9 cellular contexts compared by ENCODE assay signal in the genomic region with DNA sequence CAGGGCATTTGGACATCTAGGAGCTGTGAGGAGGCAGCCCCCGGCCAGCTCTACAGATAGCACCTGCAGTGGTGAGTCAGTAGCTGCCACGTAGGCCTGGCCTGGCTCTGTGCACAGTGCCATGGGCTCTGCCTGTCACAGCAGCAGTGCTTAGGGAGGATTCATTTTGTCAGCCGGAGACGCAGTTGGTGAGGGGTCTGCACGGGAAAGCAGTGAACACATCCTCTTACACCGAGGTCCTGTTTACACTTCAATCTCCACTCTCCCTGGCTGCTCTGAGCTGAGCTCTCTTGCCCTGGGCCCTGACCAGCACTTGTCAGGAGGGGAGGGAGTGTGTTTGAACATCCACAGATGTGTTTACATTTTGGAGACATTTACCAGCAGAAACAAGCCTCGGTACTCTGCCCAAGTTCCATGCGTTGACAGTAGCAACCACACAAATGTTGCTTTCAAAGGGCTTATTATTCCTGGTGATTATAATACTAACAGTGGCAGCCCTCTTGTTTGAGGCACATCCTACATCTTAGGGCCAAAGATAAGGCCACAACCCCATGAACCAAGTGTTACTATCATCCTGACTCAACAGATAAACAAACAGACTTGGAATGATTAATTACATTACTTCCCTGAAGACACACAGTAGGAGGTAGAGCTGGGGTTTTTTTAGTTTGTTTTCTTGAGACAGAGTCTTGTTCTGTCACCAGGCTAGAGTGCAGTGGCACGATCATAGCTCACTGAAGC.
A peak's percentile ranks its signal among the peaks of the same experiment; 100 is the strongest.
DNase-seq lines count a peak whose midpoint lies in the region; ATAC-seq and TF ChIP-seq lines count a peak whose summit lies in the region.
"Had no signal": no experiment of that assay in that cellular context is flagged by ENCODE, and none has a peak within 500 bp of the region (broad histone marks: within the 10 kb centered on the region; RNA-seq: fewer than 3 reads in every experiment).

No MANE protein-coding gene starts in this region.

- H3K9ac ChIP-seq in mammary epithelial cell (ENCODE audit: insufficient read depth, low read length): no peak overlapping the region

- no peak for TF ChIP-seq CTCF in mammary epithelial cell (conservative IDR thresholded peaks at IDR 0.05 in 1 of 2, IDR thresholded peaks at IDR 0.05 in 1 of 2; ENCODE audit: extremely low read depth in 1 of 2, insufficient read depth in 1 of 2, low read depth in 1 of 2, low read length in 2 of 2)
- TF ChIP-seq CTCF in right atrium auricular region (IDR thresholded peaks at IDR 0.05): no peak

- no peak overlapping the region for H2AFZ ChIP-seq in mammary epithelial cell (ENCODE audit: low read depth, low read length)

- no peak overlapping the region for H3K27ac ChIP-seq in mammary epithelial cell (ENCODE audit: insufficient read depth, low read depth, low read length)
- H3K27ac ChIP-seq in mesodermal cell (ENCODE audit: low read depth, low read length, severe bottlenecking): peak overlapping the region; percentile 88
- H3K27ac ChIP-seq in right atrium auricular region: no peak overlapping the region

- H3K9me3 ChIP-seq in mammary epithelial cell (replicated peaks; ENCODE audit: insufficient read depth, low read length) (no peaks in the 10 kb centered on the region), mesodermal cell (ENCODE audit: control insufficient read depth, low read length) (no peaks in the 10 kb centered on the region), right atrium auricular region (no peaks in the 10 kb centered on the region)

- H3K9me3 Mint-ChIP-seq in effector memory CD8-positive, alpha-beta T cell: no peaks in the 10 kb centered on the region
- H3K9me3 Mint-ChIP-seq: activated naive CD4-positive, alpha-beta T cell treated with anti-CD3 and anti-CD28 coated beads, Interleukin-2, amount 50 U/mL, for 24 hours had no signal

- H3K4me1 Mint-ChIP-seq in effector memory CD8-positive, alpha-beta T cell (ENCODE audit: low read depth in 2 of 2): peaks cover 5 to 7% of the 10 kb centered on the region in 2 donors
- H3K4me1 Mint-ChIP-seq: activated naive CD4-positive, alpha-beta T cell treated with anti-CD3 and anti-CD28 coated beads, Interleukin-2, amount 50 U/mL, for 24 hours had no signal

- H3K4me1 ChIP-seq in mammary epithelial cell (ENCODE audit: insufficient read depth, low read length) (no peaks in the 10 kb centered on the region), mesodermal cell (ENCODE audit: control insufficient read depth, insufficient read depth, low read length, poor library complexity, severe bottlenecking) (peaks cover 19% of the 10 kb centered on the region), right atrium auricular region (no peaks in the 10 kb centered on the region)

- in situ Hi-C loops in mammary epithelial cell (cut with MboI; ENCODE audit: low sequenced_read_pairs in 2 of 2): no loop called here
- in situ Hi-C loops in G401 (cut with HindIII; ENCODE audit: low sequenced_read_pairs): no loop called here

- CTCF ChIA-PET in mammary epithelial cell (lab: Charles Lee; ENCODE audit: low non-redundant PET): no interaction called here

- H3K79me2 ChIP-seq in mammary epithelial cell (ENCODE audit: insufficient read depth, low read length): no peaks in the 10 kb centered on the region

- 46% methylated on average over 8 of the region's 9 CpGs for WGBS in mammary epithelial cell (ENCODE audit: low coverage, missing lambda C conversion rate)
- 60 to 89% methylated on average over 1 to 4 of the region's 9 CpGs for WGBS in mesodermal cell (ENCODE audit: insufficient coverage in 2 of 2), 2 experiments

- intact Hi-C loops in mammary epithelial cell (cut with micrococcal nuclease): no loop called here

- peak overlapping the region in 1 of 2 donors; percentile 45 for H3K27ac Mint-ChIP-seq in effector memory CD8-positive, alpha-beta T cell
- H3K27ac Mint-ChIP-seq: activated naive CD4-positive, alpha-beta T cell treated with anti-CD3 and anti-CD28 coated beads, Interleukin-2, amount 50 U/mL, for 24 hours had no signal

- H3K27me3 ChIP-seq in mammary epithelial cell (ENCODE audit: insufficient read depth, low read length): no peaks in the 10 kb centered on the region
- H3K27me3 ChIP-seq in right atrium auricular region: no peaks in the 10 kb centered on the region

- H3K36me3 ChIP-seq in mammary epithelial cell (ENCODE audit: insufficient read depth, low read length) (no peaks in the 10 kb centered on the region), mesodermal cell (ENCODE audit: control insufficient read depth, insufficient read depth, low read length) (no peaks in the 10 kb centered on the region), right atrium auricular region (no peaks in the 10 kb centered on the region)

- ATAC-seq in effector memory CD8-positive, alpha-beta T cell (replicated peaks): no peak

- no peak overlapping the region for H3K4me3 Mint-ChIP-seq in effector memory CD8-positive, alpha-beta T cell
- H3K4me3 Mint-ChIP-seq: activated naive CD4-positive, alpha-beta T cell treated with anti-CD3 and anti-CD28 coated beads, Interleukin-2, amount 50 U/mL, for 24 hours had no signal

- DNase-seq in DMS53 treated with DMSO at 0.1 percent for 48 hours (lab: John Stamatoyannopoulos, UW; ENCODE audit: unreplicated experiment): peak; percentile 92
- peak; percentile 66 for DNase-seq in NCI-H1694 (lab: John Stamatoyannopoulos, UW)
- peak; percentile 19 for DNase-seq in mammary epithelial cell
- DNase-seq in G401 (ENCODE audit: low spot score): no peak
- DNase-seq in right atrium auricular region (ENCODE audit: low spot score): no peak
- no peak for DNase-seq in stimulated activated CD8-positive, alpha-beta memory T cell treated with anti-CD3 and anti-CD28 coated beads, Interleukin-4, amount 100 ng/mL, for 48 hours
- no peak for DNase-seq in effector memory CD8-positive, alpha-beta T cell

- H3K36me3 Mint-ChIP-seq in effector memory CD8-positive, alpha-beta T cell (ENCODE audit: insufficient read depth): no peaks in the 10 kb centered on the region
- H3K36me3 Mint-ChIP-seq: activated naive CD4-positive, alpha-beta T cell treated with anti-CD3 and anti-CD28 coated beads, Interleukin-2, amount 50 U/mL, for 24 hours had no signal

- H3K4me3 ChIP-seq in mammary epithelial cell (replicated peaks in 1 of 3; ENCODE audit: insufficient read depth in 1 of 3, low read depth in 2 of 3, low read length in 3 of 3): no peak overlapping the region
- no peak overlapping the region for H3K4me3 ChIP-seq in mesodermal cell (ENCODE audit: extremely low read depth, insufficient read depth, low read length, poor library complexity, severe bottlenecking)
- H3K4me3 ChIP-seq in right atrium auricular region: no peak overlapping the region

- no peak overlapping the region for H3K4me2 ChIP-seq in mammary epithelial cell (ENCODE audit: insufficient read depth, low read depth, low read length)

- dilution Hi-C loops in mammary epithelial cell (cut with HindIII; ENCODE audit: low sequenced_read_pairs): no loop called here

- H3K27me3 Mint-ChIP-seq in effector memory CD8-positive, alpha-beta T cell: peaks cover 9 to 20% of the 10 kb centered on the region in 2 donors

- H4K20me1 ChIP-seq in mammary epithelial cell (ENCODE audit: insufficient read depth, low read length): no peaks in the 10 kb centered on the region

- no TSS peak for BruUV-seq in mammary epithelial cell (replicated peaks; lab: Mats Ljungman, UMichigan)

Comparison
In these comparisons a context has a peak if more than half of its experiments do, and no peak if none do; other contexts are left out.
1. DNase-seq: peak in DMS53 treated with DMSO at 0.1 percent for 48 hours (single experiment), NCI-H1694 (single experiment) and mammary epithelial cell (single experiment); none in G401 (single experiment), right atrium auricular region (single experiment), stimulated activated CD8-positive, alpha-beta memory T cell treated with anti-CD3 and anti-CD28 coated beads, Interleukin-4, amount 100 ng/mL, for 48 hours (single experiment) and effector memory CD8-positive, alpha-beta T cell (0 of 3).